In the genomic region with DNA sequence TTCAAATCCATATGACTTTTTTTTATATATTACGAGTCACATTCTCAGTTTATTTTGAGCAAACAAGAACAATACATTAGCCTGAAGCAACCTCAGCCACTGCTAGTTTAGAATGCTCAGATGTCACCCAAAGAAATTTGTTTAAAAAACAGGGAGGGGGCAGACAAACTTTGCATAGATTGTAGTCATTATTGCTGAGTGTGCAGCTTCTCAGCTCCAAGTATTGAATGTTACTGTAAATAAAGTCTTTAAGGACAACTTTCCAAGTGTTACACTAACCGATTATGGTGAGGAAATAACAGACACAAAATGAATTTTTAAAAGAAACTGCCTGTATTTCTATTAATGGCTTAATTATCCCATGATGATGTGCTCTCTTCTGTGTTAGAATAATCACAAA, we compare ENCODE assay signal across 16 cellular contexts.
DNase-seq lines count a peak whose midpoint lies in the region; ATAC-seq, FAIRE-seq and TF ChIP-seq lines count a peak whose summit lies in the region.
"Had no signal": no experiment of that assay in that cellular context is flagged by ENCODE, and none has a peak within 500 bp of the region (broad histone marks: within the 10 kb centered on the region; RNA-seq: fewer than 3 reads in every experiment).

No MANE protein-coding gene starts in this region.

- no peak for FAIRE-seq in A549 (lab: Jason Lieb, UNC)
- no peak for FAIRE-seq in GM12892 (lab: Jason Lieb, UNC)
- FAIRE-seq: GM12891 had no signal

- intact Hi-C loops in PC-3 (cut with micrococcal nuclease), result no loop called here

- DNase-seq in A549 (ENCODE audit: low read depth in 1 of 2, low spot score in 1 of 2), result no peak
- peak; percentile 21 for DNase-seq in MM.1S
- DNase-seq in PC-3, result peak; percentile 10
- no peak for DNase-seq in GM12892 (ENCODE audit: insufficient read length)
- DNase-seq: 8988T; C1 segment of cervical spinal cord; Calu3; CD4-positive, alpha-beta memory T cell; COR-L47; DMS79 treated with DMSO at 0.1 percent for 48 hours; GF-D8; GOT3; H7 had no signal

- H3K9me2 ChIP-seq in MM.1S (replicated peaks; ENCODE audit: insufficient read depth, low read length) (no peaks in the 10 kb centered on the region), PC-3 (replicated peaks; ENCODE audit: low read length) (no peaks in the 10 kb centered on the region)

- H3K9ac ChIP-seq in MM.1S (ENCODE audit: low read length) (no peak overlapping the region), PC-3 (ENCODE audit: low read length) (no peak overlapping the region)

- H3F3A ChIP-seq in MM.1S (ENCODE audit: insufficient read depth, low read length), result no peaks in the 10 kb centered on the region
- H3F3A ChIP-seq in PC-3 (ENCODE audit: low read length, unreplicated experiment), result no peaks in the 10 kb centered on the region

- CTCF ChIA-PET in A549 (lab: Yijun Ruan, JAX) (no interaction called here), PC-3 (lab: Charles Lee) (no interaction called here)

- H4K20me1 ChIP-seq in MM.1S (ENCODE audit: insufficient read depth, low read length), result no peaks in the 10 kb centered on the region
- no peaks in the 10 kb centered on the region for H4K20me1 ChIP-seq in PC-3 (ENCODE audit: low read length)

- no peak for TF ChIP-seq POLR2A in A549 (IDR thresholded peaks at IDR 0.05; ENCODE audit: low read length)
- TF ChIP-seq POLR2A in GM12892 (IDR thresholded peaks at IDR 0.05; ENCODE audit: low read depth, low read length), result no peak

- TF ChIP-seq EP300 in A549 (IDR thresholded peaks at IDR 0.05), result no peak

- H3K4me3 ChIP-seq in A549 (no peak overlapping the region), MM.1S (ENCODE audit: low read length) (no peak overlapping the region), PC-3 (ENCODE audit: low read length) (no peak overlapping the region)

- POLR2A ChIA-PET in A549 (lab: Yijun Ruan, JAX) (no interaction called here), PC-3 (lab: Charles Lee; ENCODE audit: unreplicated experiment) (no interaction called here)

- no peak overlapping the region for H3K4me2 ChIP-seq in A549
- H3K4me2 ChIP-seq in MM.1S (ENCODE audit: low read depth, low read length), result no peak overlapping the region
- peak overlapping the region; percentile 7; the same call in 1 of the 2 replicates for H3K4me2 ChIP-seq in PC-3 (ENCODE audit: low read length)

- no peak overlapping the region for H2AFZ ChIP-seq in MM.1S (ENCODE audit: low read length)
- no peak overlapping the region for H2AFZ ChIP-seq in PC-3 (ENCODE audit: low read length)

- H3K4me1 ChIP-seq in A549, result no peaks in the 10 kb centered on the region
- peaks cover 13% of the 10 kb centered on the region; the same call in 1 of the 2 replicates for H3K4me1 ChIP-seq in MM.1S (ENCODE audit: low read length)
- peaks cover 14% of the 10 kb centered on the region for H3K4me1 ChIP-seq in PC-3 (ENCODE audit: insufficient read depth, low read length)

- BruUV-seq in PC-3 (replicated peaks; lab: Mats Ljungman, UMichigan), result no TSS peak

- ATAC-seq in A549 (no peak), PC-3 (no peak), HG02763 (IDR thresholded peaks at IDR 0.05; ENCODE audit: unreplicated experiment) (no peak), HG02884 (IDR thresholded peaks at IDR 0.05; ENCODE audit: unreplicated experiment) (no peak)

- TF ChIP-seq RAD21 in A549 (conservative IDR thresholded peaks at IDR 0.05 in 1 of 2, IDR thresholded peaks at IDR 0.05 in 1 of 2), result no peak

- H3K27ac ChIP-seq in A549 (no peak overlapping the region), MM.1S (ENCODE audit: low read length) (peak overlapping the region; percentile 25; the same call in 1 of the 2 replicates), PC-3 (ENCODE audit: low read length) (0 out of 2 replicates have a peak overlapping the region, but pooled peaks have one; percentile 25)

- H3K27me3 ChIP-seq in MM.1S (replicated peaks; ENCODE audit: insufficient read depth, low read length) (no peaks in the 10 kb centered on the region), PC-3 (ENCODE audit: low read length) (no peaks in the 10 kb centered on the region)

- no peaks in the 10 kb centered on the region for H3K9me3 ChIP-seq in A549
- H3K9me3 ChIP-seq in MM.1S (replicated peaks; ENCODE audit: insufficient read depth, low read length), result no peaks in the 10 kb centered on the region
- no peaks in the 10 kb centered on the region for H3K9me3 ChIP-seq in PC-3 (ENCODE audit: low read length)

- 65% methylated on average over 2 of the region's 2 CpGs for WGBS in A549 (ENCODE audit: missing lambda C conversion rate)

- H3K79me2 ChIP-seq in MM.1S (ENCODE audit: low read length) (no peaks in the 10 kb centered on the region), PC-3 (ENCODE audit: low read length) (no peaks in the 10 kb centered on the region)

- TF ChIP-seq CTCF in A549 (IDR thresholded peaks at IDR 0.05) (no peak), MM.1S (IDR thresholded peaks at IDR 0.05; ENCODE audit: low read length) (no peak), PC-3 (conservative IDR thresholded peaks at IDR 0.05; ENCODE audit: low read depth, low read length) (no peak)

- no peaks in the 10 kb centered on the region for H3K36me3 ChIP-seq in MM.1S (replicated peaks; ENCODE audit: insufficient read depth, low read length)
- no peaks in the 10 kb centered on the region for H3K36me3 ChIP-seq in PC-3 (ENCODE audit: low read depth, low read length)

TF ChIP-seq in A549, 52 proteins besides CTCF, POLR2A, EP300 and RAD21:
- no peak for TF ChIP-seq JUNB (IDR thresholded peaks at IDR 0.05)
- no peak for TF ChIP-seq EHMT2 (IDR thresholded peaks at IDR 0.05; ENCODE audit: low read depth)
- peak; percentile 81 for TF ChIP-seq MAFK (IDR thresholded peaks at IDR 0.05; ENCODE audit: partially characterized antibody)

Comparison
In these comparisons a context has a peak if more than half of its experiments do, and no peak if none do; other contexts are left out.
1. DNase-seq: peak in MM.1S (single experiment) and PC-3 (single experiment); none in A549 (0 of 2) and GM12892 (single experiment).
2. H3K27ac ChIP-seq: peak in MM.1S (single experiment) and PC-3 (single experiment); none in A549 (0 of 2).